ENCODE assay signal across 10 cellular contexts in genomic region chr3:71102111-71103039, GRCh38.
DNase-seq lines count a peak whose midpoint lies in the region; ATAC-seq and TF ChIP-seq lines count a peak whose summit lies in the region.
"Had no signal": no experiment of that assay in that cellular context is flagged by ENCODE, and none has a peak within 500 bp of the region (broad histone marks: within the 10 kb centered on the region; RNA-seq: fewer than 3 reads in every experiment).

No MANE protein-coding gene starts in this region.

- H3K4me3 ChIP-seq in ascending aorta (peak overlapping the region in 1 of 2 donors; percentile 42), uterus (no peak overlapping the region)

- no peak for TF ChIP-seq CTCF in ascending aorta (IDR thresholded peaks at IDR 0.05)
- TF ChIP-seq CTCF in uterus (IDR thresholded peaks at IDR 0.05) = no peak

- intact Hi-C loops in ascending aorta (cut with DNase I) = no loop called here
- intact Hi-C loops in uterus (cut with DNase I; ENCODE audit: low total_unique reads) = no loop called here

- TF ChIP-seq POLR2A in uterus (IDR thresholded peaks at IDR 0.05) = no peak

- peak overlapping the region; percentile 84 for H3K27ac Mint-ChIP-seq in activated T-cell treated with anti-CD3 and anti-CD28 coated beads, Interleukin-2, amount 50 U/mL, for 72 hours
- H3K27ac Mint-ChIP-seq in immature natural killer cell = no peak overlapping the region

- peaks cover 95% of the 10 kb centered on the region for H3K4me1 Mint-ChIP-seq in activated T-cell treated with anti-CD3 and anti-CD28 coated beads, Interleukin-2, amount 50 U/mL, for 72 hours (ENCODE audit: low read depth)
- peaks cover 78 to 96% of the 10 kb centered on the region in 2 donors for H3K4me1 Mint-ChIP-seq in immature natural killer cell

- peaks cover 19 to 72% of the 10 kb centered on the region in 2 donors for H3K4me1 ChIP-seq in ascending aorta
- peaks cover 0 to 12% of the 10 kb centered on the region in 2 donors for H3K4me1 ChIP-seq in uterus

- no peaks in the 10 kb centered on the region for H3K9me3 Mint-ChIP-seq in activated T-cell treated with anti-CD3 and anti-CD28 coated beads, Interleukin-2, amount 50 U/mL, for 72 hours
- H3K9me3 Mint-ChIP-seq in immature natural killer cell = no peaks in the 10 kb centered on the region

- no peak for ATAC-seq in activated T-cell treated with anti-CD3 and anti-CD28 coated beads, Interleukin-2, amount 50 U/mL, for 72 hours (replicated peaks in 1 of 2)
- no peak for ATAC-seq in HG03108 (IDR thresholded peaks at IDR 0.05; ENCODE audit: unreplicated experiment)

- peaks cover 2 to 16% of the 10 kb centered on the region in 2 donors for H3K36me3 Mint-ChIP-seq in activated T-cell treated with anti-CD3 and anti-CD28 coated beads, Interleukin-2, amount 50 U/mL, for 72 hours (ENCODE audit: insufficient read depth in 2 of 2)
- no peaks in the 10 kb centered on the region for H3K36me3 Mint-ChIP-seq in immature natural killer cell

- H3K27me3 ChIP-seq in ascending aorta (no peaks in the 10 kb centered on the region), uterus (no peaks in the 10 kb centered on the region)

- DNase-seq in activated T-cell treated with anti-CD3 and anti-CD28 coated beads, Interleukin-2, amount 50 U/mL, for 72 hours = no peak
- no peak for DNase-seq in activated T-cell treated with anti-CD3 and anti-CD28 coated beads for 4 hours
- no peak for DNase-seq in ascending aorta (ENCODE audit: low spot score in 2 of 2)
- DNase-seq in kidney tubule cell (ENCODE audit: low spot score) = peak; percentile 23
- DNase-seq in uterus = no peak
- no peak for DNase-seq in immature natural killer cell
- DNase-seq in COLO829 (ENCODE audit: low spot score) = no peak
- DNase-seq: activated effector memory CD4-positive, alpha-beta T cell treated with Interleukin-2 at 50 U/mL for 16 hours; NCI-H1417 treated with DMSO at 0.1 percent for 48 hours had no signal

- no peaks in the 10 kb centered on the region for H3K27me3 Mint-ChIP-seq in activated T-cell treated with anti-CD3 and anti-CD28 coated beads, Interleukin-2, amount 50 U/mL, for 72 hours (ENCODE audit: low read depth)
- H3K27me3 Mint-ChIP-seq in immature natural killer cell (ENCODE audit: low read depth in 3 of 3) = peaks cover 0 to 2% (median 0%) of the 10 kb centered on the region in 3 donors

- H3K4me3 Mint-ChIP-seq in activated T-cell treated with anti-CD3 and anti-CD28 coated beads, Interleukin-2, amount 50 U/mL, for 72 hours = peak overlapping the region; percentile 74 to 77
- H3K4me3 Mint-ChIP-seq in immature natural killer cell = no peak overlapping the region

- H3K9me3 ChIP-seq in ascending aorta = no peaks in the 10 kb centered on the region
- H3K9me3 ChIP-seq in uterus = no peaks in the 10 kb centered on the region

- H3K27ac ChIP-seq in ascending aorta (peak overlapping the region; percentile 82 to 83), uterus (peak overlapping the region; percentile 22 to 37)

- H3K36me3 ChIP-seq in ascending aorta (no peaks in the 10 kb centered on the region), uterus (no peaks in the 10 kb centered on the region)

Comparison
In these comparisons a context has a peak if more than half of its experiments do, and no peak if none do; other contexts are left out.
1. H3K4me3 Mint-ChIP-seq: peak in activated T-cell treated with anti-CD3 and anti-CD28 coated beads, Interleukin-2, amount 50 U/mL, for 72 hours (2 of 2); none in immature natural killer cell (0 of 5).